ENCODE assay signal across 9 cellular contexts in the genomic region with DNA sequence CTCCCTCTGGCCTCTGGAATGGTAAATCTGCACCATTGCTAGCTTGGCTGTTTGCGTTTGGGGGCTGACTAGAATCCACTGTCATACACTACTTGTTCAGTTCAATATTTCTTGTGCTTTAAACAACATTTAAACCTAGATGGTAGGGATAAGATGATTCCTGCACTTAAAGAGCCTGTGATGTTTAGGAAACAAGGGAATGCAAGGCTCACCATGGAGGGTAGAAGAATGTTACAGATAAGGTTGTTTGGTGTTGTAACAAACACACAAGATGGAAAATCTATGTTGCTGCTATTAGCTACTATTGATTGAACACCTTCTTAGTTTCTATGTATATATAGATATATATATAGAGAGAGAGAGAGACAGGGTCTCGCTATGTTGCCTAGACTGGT. TPM values are rescaled to one million over a fixed set of nuclear protein-coding genes. Genes with fewer than 3 reads are reported as not detected.
A peak's percentile ranks its signal among the peaks of the same experiment; 100 is the strongest.
DNase-seq lines count a peak whose midpoint lies in the region; ATAC-seq, FAIRE-seq and TF ChIP-seq lines count a peak whose summit lies in the region.
"Had no signal": no experiment of that assay in that cellular context is flagged by ENCODE, and none has a peak within 500 bp of the region (broad histone marks: within the 10 kb centered on the region; RNA-seq: fewer than 3 reads in every experiment).

No MANE protein-coding gene starts in this region.

- H3F3A ChIP-seq in PC-3 (ENCODE audit: low read length, unreplicated experiment) = no peaks in the 10 kb centered on the region

- H2AK5ac ChIP-seq in H1 (ENCODE audit: low read depth, low read length) (no peak overlapping the region), neuronal stem cell (ENCODE audit: low read depth, low read length) (no peak overlapping the region)

- H2BK120ac ChIP-seq in H1 (replicated peaks; ENCODE audit: low read depth, low read length) (no peak overlapping the region), neuronal stem cell (ENCODE audit: low read depth, low read length) (no peak overlapping the region)

- ATAC-seq in PC-3 (no peak), gastrocnemius medialis (no peak)

- H4K5ac ChIP-seq in H1 (ENCODE audit: insufficient read length, low read depth, low read length) = no peak overlapping the region

- peak overlapping the region; percentile 42; the same call in 1 of the 2 replicates for H3K4me2 ChIP-seq in PC-3 (ENCODE audit: low read length)
- no peak overlapping the region for H3K4me2 ChIP-seq in H1 (ENCODE audit: insufficient read depth in 1 of 2, low read depth in 2 of 2, low read length in 2 of 2)
- H3K4me2 ChIP-seq in neuronal stem cell (ENCODE audit: insufficient read depth, low read length, poor library complexity, severe bottlenecking) = no peak overlapping the region

- H2BK5ac ChIP-seq in H1 (ENCODE audit: low read depth, low read length) (no peak overlapping the region), neuronal stem cell (ENCODE audit: low read length) (no peak overlapping the region)

- H3K27ac ChIP-seq in PC-3 (ENCODE audit: low read length) = 0 out of 2 replicates have a peak overlapping the region, but pooled peaks have one; percentile 4
- no peak overlapping the region for H3K27ac ChIP-seq in H1 (ENCODE audit: low read depth, low read length)
- peak overlapping the region; percentile 96 to 99 (median 98) for H3K27ac ChIP-seq in gastrocnemius medialis
- no peak overlapping the region for H3K27ac ChIP-seq in neuronal stem cell (replicated peaks; ENCODE audit: low read length)

- H4K8ac ChIP-seq in H1 (ENCODE audit: extremely low read depth, insufficient read depth, low read length) = no peak overlapping the region
- no peak overlapping the region for H4K8ac ChIP-seq in neuronal stem cell (ENCODE audit: low read depth, low read length)

- no peak for TF ChIP-seq RAD21 in H1 (IDR thresholded peaks at IDR 0.05 in 1 of 2, conservative IDR thresholded peaks at IDR 0.05 in 1 of 2; ENCODE audit: low read depth in 2 of 2, low read length in 2 of 2)

- no peak for FAIRE-seq in H1 (lab: Jason Lieb, UNC)

- H4K91ac ChIP-seq in H1 (replicated peaks; ENCODE audit: insufficient read length, low read length) (no peak overlapping the region), neuronal stem cell (ENCODE audit: low read depth, low read length, poor library complexity) (no peak overlapping the region)

- no peak for TF ChIP-seq CTCF in GM06990 (IDR thresholded peaks at IDR 0.05; ENCODE audit: insufficient read depth, low read length, poor library complexity, severe bottlenecking)
- no peak for TF ChIP-seq CTCF in PC-3 (conservative IDR thresholded peaks at IDR 0.05; ENCODE audit: low read depth, low read length)
- no peak for TF ChIP-seq CTCF in H1 (IDR thresholded peaks at IDR 0.05; ENCODE audit: control extremely low read depth in 1 of 3, insufficient read depth in 1 of 3, low read depth in 1 of 3, low read length in 3 of 3)
- no peak for TF ChIP-seq CTCF in gastrocnemius medialis (IDR thresholded peaks at IDR 0.05 in 4 of 5, conservative IDR thresholded peaks at IDR 0.05 in 1 of 5)
- TF ChIP-seq CTCF in BE2C (IDR thresholded peaks at IDR 0.05; ENCODE audit: low read depth, low read length) = no peak

- H3K9ac ChIP-seq in PC-3 (ENCODE audit: low read length) (no peak overlapping the region), H1 (replicated peaks in 1 of 4; ENCODE audit: extremely low read depth in 1 of 4, low read depth in 3 of 4, low read length in 3 of 4) (no peak overlapping the region), neuronal stem cell (ENCODE audit: low read depth, low read length, poor library complexity) (no peak overlapping the region)

- H3K9me3 ChIP-seq in PC-3 (ENCODE audit: low read length) (no peaks in the 10 kb centered on the region), H1 (ENCODE audit: insufficient read depth in 2 of 2, low read depth in 1 of 2, low read length in 1 of 2) (no peaks in the 10 kb centered on the region), gastrocnemius medialis (no peaks in the 10 kb centered on the region), BE2C (no peaks in the 10 kb centered on the region), neuronal stem cell (replicated peaks in 1 of 2; ENCODE audit: control insufficient read depth in 2 of 2, insufficient read depth in 1 of 2, low read depth in 1 of 2, low read length in 2 of 2) (no peaks in the 10 kb centered on the region)

- H3K23ac ChIP-seq in H1 (ENCODE audit: insufficient read length) = no peak overlapping the region
- no peak overlapping the region for H3K23ac ChIP-seq in neuronal stem cell (ENCODE audit: low read depth, low read length, poor library complexity)

- CTCF ChIA-PET in PC-3 (lab: Charles Lee) = interaction anchor here (0.5 kb wide), 1 partner anchor 97 kb away, joined by 5 read pairs; no protein-coding TSS in a partner anchor
- CTCF ChIA-PET in H1 (lab: Charles Lee; ENCODE audit: partially characterized antibody) = interaction anchor here (0.7 to 1.3 kb wide), 2 partner anchors 47 to 52 kb away, joined by 3 read pairs; no protein-coding TSS in a partner anchor

- TF ChIP-seq POLR2A in H1 (IDR thresholded peaks at IDR 0.05; ENCODE audit: control extremely low read depth in 1 of 2, low read depth in 2 of 2, low read length in 2 of 2) = no peak
- no peak for TF ChIP-seq POLR2A in gastrocnemius medialis (IDR thresholded peaks at IDR 0.05)

- H3K18ac ChIP-seq in H1 (ENCODE audit: extremely low read depth, low read length) (no peak overlapping the region), neuronal stem cell (ENCODE audit: low read length) (no peak overlapping the region)

- H3K4ac ChIP-seq in H1 (replicated peaks; ENCODE audit: insufficient read length, low read depth, low read length) (no peak overlapping the region), neuronal stem cell (ENCODE audit: low read length) (no peak overlapping the region)

- H2AFZ ChIP-seq in PC-3 (ENCODE audit: low read length) (no peak overlapping the region), H1 (ENCODE audit: low read length) (no peak overlapping the region), neuronal stem cell (ENCODE audit: low read length) (no peak overlapping the region)

- TF ChIP-seq EP300 in H1 (IDR thresholded peaks at IDR 0.05; ENCODE audit: borderline replicate concordance in 1 of 2, low read depth in 2 of 2, low read length in 2 of 2) = no peak

- H3K14ac ChIP-seq in H1 (ENCODE audit: insufficient read length) (no peak overlapping the region), neuronal stem cell (ENCODE audit: low read length) (no peak overlapping the region)

- BruUV-seq in PC-3 (replicated peaks; lab: Mats Ljungman, UMichigan) = no TSS peak

- H3K79me1 ChIP-seq in H1 (ENCODE audit: low read depth, low read length) (no peaks in the 10 kb centered on the region), neuronal stem cell (ENCODE audit: low read depth, low read length) (no peaks in the 10 kb centered on the region)

- no peaks in the 10 kb centered on the region for H3K9me2 ChIP-seq in PC-3 (replicated peaks; ENCODE audit: low read length)

- H3K4me3 ChIP-seq in GM06990 (replicated peaks; ENCODE audit: low read depth, low read length) = peak overlapping the region; percentile 19; the same call in 1 of the 2 replicates
- no peak overlapping the region for H3K4me3 ChIP-seq in PC-3 (ENCODE audit: low read length)
- no peak overlapping the region for H3K4me3 ChIP-seq in H1 (ENCODE audit: extremely low read depth in 1 of 4, insufficient read depth in 2 of 4, low read depth in 3 of 4, low read length in 4 of 4)
- no peak overlapping the region for H3K4me3 ChIP-seq in gastrocnemius medialis
- H3K4me3 ChIP-seq in BE2C (ENCODE audit: low read depth, low read length) = no peak overlapping the region
- no peak overlapping the region for H3K4me3 ChIP-seq in neuronal stem cell (ENCODE audit: low read length in 2 of 2)

- H3K36me3 ChIP-seq in GM06990 (ENCODE audit: control insufficient read depth, insufficient read depth, low read length) (no peaks in the 10 kb centered on the region), PC-3 (ENCODE audit: low read depth, low read length) (no peaks in the 10 kb centered on the region), H1 (ENCODE audit: control insufficient read depth in 2 of 4, insufficient read depth in 4 of 4, low read length in 3 of 4) (no peaks in the 10 kb centered on the region), gastrocnemius medialis (no peaks in the 10 kb centered on the region), BE2C (no peaks in the 10 kb centered on the region), neuronal stem cell (replicated peaks in 1 of 2; ENCODE audit: control insufficient read depth in 2 of 2, insufficient read depth in 2 of 2, low read length in 2 of 2) (no peaks in the 10 kb centered on the region)

- peaks cover 38% of the 10 kb centered on the region for H3K4me1 ChIP-seq in PC-3 (ENCODE audit: insufficient read depth, low read length)
- H3K4me1 ChIP-seq in H1 (replicated peaks in 1 of 4; ENCODE audit: control insufficient read depth in 3 of 4, insufficient read depth in 4 of 4, low read length in 3 of 4) = peaks cover 14 to 24% (median 18%) of the 10 kb centered on the region in 4 experiments
- peaks cover 86 to 93% of the 10 kb centered on the region in 2 donors for H3K4me1 ChIP-seq in gastrocnemius medialis
- peaks cover 41% of the 10 kb centered on the region for H3K4me1 ChIP-seq in BE2C
- peaks cover 33 to 37% of the 10 kb centered on the region in 2 donors for H3K4me1 ChIP-seq in neuronal stem cell (ENCODE audit: control insufficient read depth in 2 of 2, insufficient read depth in 1 of 2, low read depth in 1 of 2, low read length in 2 of 2)

- DNase-seq in GM06990 (ENCODE audit: extremely low read depth, insufficient read length) = no peak
- DNase-seq in PC-3 = no peak
- DNase-seq in H1 (ENCODE audit: low read depth in 1 of 2, low spot score in 2 of 2) = no peak
- no peak for DNase-seq in gastrocnemius medialis
- no peak for DNase-seq in activated effector memory CD4-positive, alpha-beta T cell treated with Interleukin-2 at 50 U/mL for 16 hours
- DNase-seq in BE2C = no peak
- no peak for DNase-seq in dedifferentiated amniotic fluid mesenchymal stem cell (ENCODE audit: extremely low spot score)
- no peak for DNase-seq in neuronal stem cell (ENCODE audit: low spot score)
- DNase-seq: erythroblast had no signal

- 85% methylated on average over 2 of the region's 2 CpGs; no CpG with 5 or more reads in 1 of the 2 experiments for WGBS in H1 (ENCODE audit: extremely low coverage in 1 of 2, insufficient coverage in 1 of 2, insufficient read length in 1 of 2, insufficient replicate concordance in 2 of 2, low coverage in 1 of 2, low lambda C conversion rate in 2 of 2, missing lambda C conversion rate in 1 of 2), 2 experiments
- WGBS in neuronal stem cell (ENCODE audit: extremely low coverage in 2 of 2, insufficient read length in 2 of 2, insufficient replicate concordance in 1 of 2), 2 donors = no CpG with 5 or more reads among the region's 2 CpGs

- no peaks in the 10 kb centered on the region for H3K27me3 ChIP-seq in GM06990 (replicated peaks; ENCODE audit: control insufficient read depth, insufficient read depth, low read length)
- H3K27me3 ChIP-seq in PC-3 (ENCODE audit: low read length) = no peaks in the 10 kb centered on the region
- no peaks in the 10 kb centered on the region for H3K27me3 ChIP-seq in H1 (replicated peaks in 1 of 4; ENCODE audit: control insufficient read depth in 3 of 4, extremely low read depth in 1 of 4, insufficient read depth in 3 of 4, low read length in 3 of 4)
- H3K27me3 ChIP-seq in gastrocnemius medialis = no peaks in the 10 kb centered on the region
- H3K27me3 ChIP-seq in BE2C = no peaks in the 10 kb centered on the region
- H3K27me3 ChIP-seq in neuronal stem cell (ENCODE audit: control insufficient read depth in 3 of 3, insufficient read depth in 3 of 3, low read depth in 1 of 3, low read length in 3 of 3) = no peaks in the 10 kb centered on the region

- no peaks in the 10 kb centered on the region for H3K23me2 ChIP-seq in H1 (ENCODE audit: low read depth, low read length)

- intact Hi-C loops in PC-3 (cut with micrococcal nuclease) (no loop called here), gastrocnemius medialis (cut with DNase I; ENCODE audit: low total_unique reads) (no loop called here)

- in situ Hi-C loops in gastrocnemius medialis (cut with MboI; ENCODE audit: low sequenced_read_pairs in 4 of 4) = no loop called here

- H4K20me1 ChIP-seq in PC-3 (ENCODE audit: low read length) (no peaks in the 10 kb centered on the region), H1 (replicated peaks in 1 of 2; ENCODE audit: control insufficient read depth in 1 of 2, insufficient read depth in 2 of 2, low read length in 2 of 2) (no peaks in the 10 kb centered on the region)

- H2BK20ac ChIP-seq in H1 (ENCODE audit: low read length) = peak overlapping the region; percentile 43; the same call in 1 of the 2 replicates

- POLR2A ChIA-PET in PC-3 (lab: Charles Lee; ENCODE audit: unreplicated experiment) = interaction anchor here (0.6 kb wide), 1 partner anchor 70 kb away, joined by 4 read pairs; no protein-coding TSS in a partner anchor
- POLR2A ChIA-PET in H1 (lab: Charles Lee; ENCODE audit: partially characterized antibody) = no interaction called here

- no peaks in the 10 kb centered on the region for H3K79me2 ChIP-seq in PC-3 (ENCODE audit: low read length)
- no peaks in the 10 kb centered on the region for H3K79me2 ChIP-seq in H1 (ENCODE audit: control insufficient read depth in 1 of 2, insufficient read depth in 2 of 2, low read length in 2 of 2)

- H2BK12ac ChIP-seq in H1 (ENCODE audit: low read depth, low read length) = no peak overlapping the region
- no peak overlapping the region for H2BK12ac ChIP-seq in neuronal stem cell (ENCODE audit: low read length)

- H2BK15ac ChIP-seq in H1 (ENCODE audit: low read length) = no peak overlapping the region
- no peak overlapping the region for H2BK15ac ChIP-seq in neuronal stem cell (ENCODE audit: low read length)

- H3K56ac ChIP-seq in H1 (replicated peaks; ENCODE audit: insufficient read length, low read depth, low read length) = no peak overlapping the region

RNA-seq across cellular contexts. Expression of a gene that starts 31.4 kb away (rescaled TPM):
- total RNA-seq in PC-3 (2014; rRNA removed) = 0.47 and 1.1 TPM in 2 replicates
- total RNA-seq in H1 (2021; fragmentation: NEBNext Ultra II Directional; extraction: Animal tissue kit (Norgen Biotek cat#: 25700)) = 3.2 and 3.5 TPM in 2 replicates
- 1.4 and 1.6 TPM in 2 replicates for polyA plus RNA-seq in H1 (2011; rRNA removed)
- 2.1 TPM for polyA plus RNA-seq in H1 (2011; cell fraction: cytosol; rRNA removed)
- 2.4 TPM for polyA plus RNA-seq in H1 (2011; cell fraction: nucleus; rRNA removed)
- 1.8 to 2.8 TPM (median 2.2 TPM) in 4 replicates for polyA plus RNA-seq in H1 (2012, experiment 1 of 2)
- polyA plus RNA-seq in H1 (2012, experiment 2 of 2) = 0.28 TPM
- polyA plus RNA-seq in H1 (2013, experiment 1 of 2) = 1.1 TPM
- polyA plus RNA-seq in H1 (2013, experiment 2 of 2) = 1.3 TPM
- polyA minus RNA-seq in H1 (2011; rRNA and poly(A)+ RNA removed) = 6.0 and 6.5 TPM in 2 replicates
- 4.3 TPM for polyA minus RNA-seq in H1 (2011; cell fraction: cytosol; rRNA and poly(A)+ RNA removed)
- polyA minus RNA-seq in H1 (2011; cell fraction: nucleus; rRNA and poly(A)+ RNA removed) = 5.6 TPM
- total RNA-seq in gastrocnemius medialis = 10 to 100 TPM; 18.9 to 27.4 (median 22.2) TPM
- polyA plus RNA-seq in BE2C (2012; ENCODE audit: insufficient read depth, insufficient read length, low read depth) = 1.3 TPM
- polyA plus RNA-seq in neuronal stem cell (2013, experiment 1 of 2) = 9.8 TPM
- 9.6 TPM for polyA plus RNA-seq in neuronal stem cell (2013, experiment 2 of 2)

Comparison
In these comparisons a context has a peak if more than half of its experiments do, and no peak if none do; other contexts are left out.
1. H3K27ac ChIP-seq: peak in PC-3 (single experiment) and gastrocnemius medialis (4 of 4); none in H1 (single experiment) and neuronal stem cell (single experiment).